1 cellular context compared by ENCODE assay signal in the genomic region with DNA sequence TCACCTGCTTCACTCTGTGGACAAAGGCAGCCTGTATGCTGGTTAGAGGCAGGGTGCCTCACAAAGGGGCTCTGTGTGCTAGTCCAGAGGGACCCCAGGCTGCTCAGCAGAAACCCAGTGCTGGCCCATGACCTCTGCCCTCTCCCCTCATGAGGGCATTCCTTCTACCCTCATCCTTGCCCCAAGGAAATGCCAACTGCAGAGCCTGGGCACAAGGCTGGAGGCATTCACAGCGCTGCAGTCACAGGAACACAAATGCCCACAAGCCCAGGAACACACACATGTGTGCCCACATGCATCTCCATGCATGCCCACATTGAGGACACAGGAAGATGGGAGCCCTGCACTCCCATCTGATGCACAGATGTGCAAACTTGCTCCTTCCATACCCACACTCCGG.
TF ChIP-seq lines count a peak whose summit lies in the region.

No MANE protein-coding gene starts in this region.

TF ChIP-seq in GM12878, 131 proteins besides CTCF, POLR2A, EP300 and RAD21:
- TF ChIP-seq SMAD5 (IDR thresholded peaks at IDR 0.05; ENCODE audit: low read depth) (peak; percentile 4; the same call in 1 of the 2 replicates), RB1 (IDR thresholded peaks at IDR 0.05; ENCODE audit: borderline replicate concordance) (no peak)
